1 cellular context compared by ENCODE assay signal in the genomic region with DNA sequence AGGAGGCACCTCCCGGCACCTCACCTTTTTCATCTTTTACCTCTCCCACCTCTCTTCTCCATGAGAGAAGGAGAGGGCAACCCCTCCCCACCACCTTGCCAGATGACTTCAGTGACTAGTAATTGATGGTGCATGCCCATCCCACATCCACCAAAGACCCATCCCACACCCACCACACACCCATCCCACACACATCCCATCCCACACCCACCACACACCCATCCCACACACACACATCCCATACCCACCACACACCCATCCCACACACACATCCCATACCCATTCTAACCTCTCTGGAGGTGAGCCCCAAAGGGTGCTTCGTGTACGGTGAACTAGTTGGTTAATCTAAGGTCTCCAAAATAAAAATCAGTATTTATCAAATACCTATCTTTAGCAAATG.
A peak's percentile ranks its signal among the peaks of the same experiment; 100 is the strongest.
TF ChIP-seq lines count a peak whose summit lies in the region.

No MANE protein-coding gene starts in this region.

TF ChIP-seq in HEK293, 187 proteins besides CTCF, POLR2A, EP300 and RAD21:
- TF ChIP-seq ZNF292 (tag by site-specific recombination; IDR thresholded peaks at IDR 0.05; ENCODE audit: borderline replicate concordance, low read depth) (no peak), EGR2 (tag by site-specific recombination; IDR thresholded peaks at IDR 0.05; ENCODE audit: low read depth) (peak; percentile 100), FEZF1 (tag by site-specific recombination; IDR thresholded peaks at IDR 0.05) (no peak), ZNF624 (tag by site-specific recombination; IDR thresholded peaks at IDR 0.05) (no peak), ZNF660 (tag by site-specific recombination; IDR thresholded peaks at IDR 0.05) (no peak), ZNF140 (tag by site-specific recombination; IDR thresholded peaks at IDR 0.05) (no peak), KLF9 (tag by site-specific recombination; IDR thresholded peaks at IDR 0.05; ENCODE audit: low read depth) (peak; percentile 59), ZNF416 (tag by site-specific recombination; IDR thresholded peaks at IDR 0.05) (no peak), ZFHX2 (tag by site-specific recombination; conservative IDR thresholded peaks at IDR 0.05) (peak; percentile 100), KLF1 (tag by site-specific recombination; IDR thresholded peaks at IDR 0.05) (peak; percentile 93), ZNF404 (tag by site-specific recombination; IDR thresholded peaks at IDR 0.05) (no peak)
- TF ChIP-seq, protein P1, sequence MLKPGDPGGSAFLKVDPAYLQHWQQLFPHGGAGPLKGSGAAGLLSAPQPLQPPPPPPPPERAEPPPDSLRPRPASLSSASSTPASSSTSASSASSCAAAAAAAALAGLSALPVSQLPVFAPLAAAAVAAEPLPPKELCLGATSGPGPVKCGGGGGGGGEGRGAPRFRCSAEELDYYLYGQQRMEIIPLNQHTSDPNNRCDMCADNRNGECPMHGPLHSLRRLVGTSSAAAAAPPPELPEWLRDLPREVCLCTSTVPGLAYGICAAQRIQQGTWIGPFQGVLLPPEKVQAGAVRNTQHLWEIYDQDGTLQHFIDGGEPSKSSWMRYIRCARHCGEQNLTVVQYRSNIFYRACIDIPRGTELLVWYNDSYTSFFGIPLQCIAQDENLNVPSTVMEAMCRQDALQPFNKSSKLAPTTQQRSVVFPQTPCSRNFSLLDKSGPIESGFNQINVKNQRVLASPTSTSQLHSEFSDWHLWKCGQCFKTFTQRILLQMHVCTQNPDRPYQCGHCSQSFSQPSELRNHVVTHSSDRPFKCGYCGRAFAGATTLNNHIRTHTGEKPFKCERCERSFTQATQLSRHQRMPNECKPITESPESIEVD (tag by site-specific recombination; IDR thresholded peaks at IDR 0.05) = no peak
